Comparison of ENCODE assay signal across 24 cellular contexts in genomic region chr13:42654760-42655159, GRCh38.
"Had no signal": no experiment of that assay in that cellular context is flagged by ENCODE, and none has a peak within 500 bp of the region (broad histone marks: within the 10 kb centered on the region; RNA-seq: fewer than 3 reads in every experiment).

No MANE protein-coding gene starts in this region.

- H3K4me1 ChIP-seq: esophagus squamous epithelium, right lobe of liver, spleen, thyroid gland, upper lobe of right lung had no signal

- H3K27ac ChIP-seq: esophagus squamous epithelium, right lobe of liver, spleen, thyroid gland, upper lobe of right lung had no signal

- H3K27ac Mint-ChIP-seq: activated CD4-positive, alpha-beta memory T cell treated with anti-CD3 and anti-CD28 coated beads, Interleukin-2, amount 10 ng/mL, durations not matched to agents 7 days and 5 days; activated naive CD8-positive, alpha-beta T cell treated with anti-CD3 and anti-CD28 coated beads, Interleukin-2, amount 50 U/mL, for 24 hours; brain; nephron progenitor cell had no signal

- H3K9me3 Mint-ChIP-seq: activated CD4-positive, alpha-beta memory T cell treated with anti-CD3 and anti-CD28 coated beads, Interleukin-2, amount 10 ng/mL, durations not matched to agents 7 days and 5 days; activated naive CD8-positive, alpha-beta T cell treated with anti-CD3 and anti-CD28 coated beads, Interleukin-2, amount 50 U/mL, for 24 hours; brain; nephron progenitor cell had no signal

- FAIRE-seq: endothelial cell of umbilical vein had no signal

- H3K9me3 ChIP-seq: esophagus squamous epithelium, right lobe of liver, spleen, thyroid gland, upper lobe of right lung had no signal

- H3K36me3 ChIP-seq: esophagus squamous epithelium, right lobe of liver, spleen, thyroid gland, upper lobe of right lung had no signal

- DNase-seq: activated CD4-positive, alpha-beta memory T cell treated with anti-CD3 and anti-CD28 coated beads, Interleukin-2, amount 10 ng/mL, durations not matched to agents 7 days and 5 days; activated CD4-positive, alpha-beta T cell treated with anti-CD3 and anti-CD28 coated beads for 48 hours; activated effector memory CD4-positive, alpha-beta T cell treated with anti-CD3 and anti-CD28 coated beads, Interleukin-2, amount 50 U/mL, for 16 hours; activated naive CD4-positive, alpha-beta T cell treated with anti-CD3 and anti-CD28 coated beads, Interleukin-2, amount 50 U/mL, for 16 hours; activated naive CD8-positive, alpha-beta T cell treated with anti-CD3 and anti-CD28 coated beads, Interleukin-2, amount 50 U/mL, for 24 hours; aorta; caudate nucleus; effector memory CD4-positive, alpha-beta T cell; esophagus squamous epithelium; hippocampal formation; left ventricle myocardium superior; mammary epithelial cell; nephron progenitor cell; nucleus accumbens; right lobe of liver; spleen; stimulated activated CD4-positive, alpha-beta T cell treated with anti-CD3 and anti-CD28 coated beads, Interleukin-4, amount 100 ng/mL, for 1 hour; stimulated activated naive CD8-positive, alpha-beta T cell treated with anti-CD3 and anti-CD28 coated beads, Interleukin-15, Interleukin-2, amounts not matched to agents 100 U/mL and 50 U/mL, for 24 hours; substantia nigra; thyroid gland; upper lobe of right lung had no signal

- H3K36me3 Mint-ChIP-seq: brain had no signal

- H3K4me3 ChIP-seq: esophagus squamous epithelium, right lobe of liver, spleen, thyroid gland, upper lobe of right lung had no signal

- H3K27me3 ChIP-seq: right lobe of liver, thyroid gland had no signal

- H3K4me1 Mint-ChIP-seq: activated CD4-positive, alpha-beta memory T cell treated with anti-CD3 and anti-CD28 coated beads, Interleukin-2, amount 10 ng/mL, durations not matched to agents 7 days and 5 days; activated naive CD8-positive, alpha-beta T cell treated with anti-CD3 and anti-CD28 coated beads, Interleukin-2, amount 50 U/mL, for 24 hours had no signal

- H3K4me3 Mint-ChIP-seq: activated CD4-positive, alpha-beta memory T cell treated with anti-CD3 and anti-CD28 coated beads, Interleukin-2, amount 10 ng/mL, durations not matched to agents 7 days and 5 days; activated naive CD8-positive, alpha-beta T cell treated with anti-CD3 and anti-CD28 coated beads, Interleukin-2, amount 50 U/mL, for 24 hours; brain; nephron progenitor cell had no signal

- ATAC-seq: activated naive CD8-positive, alpha-beta T cell treated with anti-CD3 and anti-CD28 coated beads, Interleukin-2, amount 50 U/mL, for 24 hours; left ventricle myocardium superior; right lobe of liver; SK-N-SH treated with all-trans-retinoic acid at 6 μM for 48 hours; stimulated activated naive CD8-positive, alpha-beta T cell treated with anti-CD3 and anti-CD28 coated beads, Interleukin-15, Interleukin-2, amounts not matched to agents 100 U/mL and 50 U/mL, for 24 hours; upper lobe of right lung had no signal
